In the genomic region with DNA sequence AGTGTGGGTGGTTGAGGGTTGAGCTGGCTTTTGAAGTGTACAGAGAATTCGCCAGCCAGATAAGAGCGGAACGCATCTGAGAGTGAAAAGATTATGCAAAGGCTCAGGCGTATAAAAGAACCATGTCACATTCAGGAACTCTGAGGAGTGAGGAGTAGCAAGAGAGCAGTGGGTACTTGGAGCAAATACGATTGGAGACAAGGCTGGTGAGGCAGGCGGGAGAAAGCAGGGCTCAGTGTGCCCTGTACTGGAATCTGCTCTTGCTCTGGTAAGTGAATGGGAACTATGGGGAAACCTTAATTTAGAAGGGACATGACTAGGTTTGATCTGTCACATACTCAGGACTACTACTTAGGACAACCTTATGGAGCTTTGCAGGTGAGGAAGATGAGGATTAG, we compare ENCODE assay signal across 14 cellular contexts.
DNase-seq lines count a peak whose midpoint lies in the region; ATAC-seq and TF ChIP-seq lines count a peak whose summit lies in the region.
"Had no signal": no experiment of that assay in that cellular context is flagged by ENCODE, and none has a peak within 500 bp of the region (broad histone marks: within the 10 kb centered on the region; RNA-seq: fewer than 3 reads in every experiment).

No MANE protein-coding gene starts in this region.

- no peak overlapping the region for H3K9ac ChIP-seq in colonic mucosa (ENCODE audit: low read depth in 2 of 2, low read length in 2 of 2)
- H3K9ac ChIP-seq: GM23248 had no signal

- H3K9me3 ChIP-seq in right atrium auricular region (no peaks in the 10 kb centered on the region), lower lobe of right lung (no peaks in the 10 kb centered on the region), colonic mucosa (no peaks in the 10 kb centered on the region)

- peaks cover 5% of the 10 kb centered on the region for H3K36me3 ChIP-seq in right atrium auricular region
- H3K36me3 ChIP-seq in lower lobe of right lung = peaks cover 13% of the 10 kb centered on the region
- no peaks in the 10 kb centered on the region for H3K36me3 ChIP-seq in colonic mucosa

- H3K4me1 ChIP-seq in right atrium auricular region = peaks cover 0 to 16% of the 10 kb centered on the region in 2 donors
- H3K4me1 ChIP-seq in lower lobe of right lung = no peaks in the 10 kb centered on the region
- no peaks in the 10 kb centered on the region for H3K4me1 ChIP-seq in colonic mucosa

- H3K27me3 ChIP-seq in right atrium auricular region (no peaks in the 10 kb centered on the region), lower lobe of right lung (ENCODE audit: low read depth) (no peaks in the 10 kb centered on the region), colonic mucosa (peaks cover 5% of the 10 kb centered on the region)

- ATAC-seq in Right ventricle myocardium superior (ENCODE audit: poor library complexity) (no peak), lower lobe of right lung (no peak)
- ATAC-seq: GM12878 had no signal

- no peak for DNase-seq in right atrium auricular region (ENCODE audit: low spot score)
- DNase-seq in Right ventricle myocardium superior = no peak
- peak; percentile 22 for DNase-seq in amniotic epithelial cell (ENCODE audit: low read depth)
- no peak for DNase-seq in lower lobe of right lung
- no peak for DNase-seq in T-helper 9 cell
- no peak for DNase-seq in HPDE6-E6E7 (ENCODE audit: extremely low spot score)
- DNase-seq in colonic mucosa = no peak
- DNase-seq: CD4-positive, alpha-beta memory T cell; DMS79; H7 had no signal

- no peak for TF ChIP-seq CTCF in right atrium auricular region (IDR thresholded peaks at IDR 0.05)
- TF ChIP-seq CTCF in lower lobe of right lung (IDR thresholded peaks at IDR 0.05) = no peak
- no peak for TF ChIP-seq CTCF in colonic mucosa (IDR thresholded peaks at IDR 0.05)

- peak overlapping the region; percentile 46 to 63 for H3K27ac ChIP-seq in right atrium auricular region
- peak overlapping the region; percentile 33 for H3K27ac ChIP-seq in lower lobe of right lung
- peak overlapping the region; percentile 21 for H3K27ac ChIP-seq in temporal lobe (ENCODE audit: low read depth, low read length)
- H3K27ac ChIP-seq in colonic mucosa = no peak overlapping the region
- H3K27ac ChIP-seq: C4-2B, GM23248 had no signal

- H3K4me3 ChIP-seq in right atrium auricular region (no peak overlapping the region), lower lobe of right lung (no peak overlapping the region), colonic mucosa (no peak overlapping the region)
- H3K4me3 ChIP-seq: GM12878, GM23248 had no signal

- intact Hi-C loops in Right ventricle myocardium superior (cut with DNase I) (no loop called here), lower lobe of right lung (cut with DNase I) (no loop called here), colonic mucosa (cut with DNase I) (no loop called here)
